ENCODE assay signal across 1 cellular context in genomic region chr20:57350086-57350710, GRCh38.
TF ChIP-seq lines count a peak whose summit lies in the region.

No MANE protein-coding gene starts in this region.

TF ChIP-seq in HepG2, 621 proteins besides CTCF, POLR2A, EP300 and RAD21:
- TF ChIP-seq ZFY (CRISPR knock-in tag; IDR thresholded peaks at IDR 0.05) (no peak), ZNF878 (CRISPR knock-in tag; IDR thresholded peaks at IDR 0.05) (0 out of 2 replicates have a peak, but pooled peaks have one; percentile 3), ATF4 (CRISPR knock-in tag; IDR thresholded peaks at IDR 0.05) (no peak), MTERF4 (CRISPR knock-in tag; IDR thresholded peaks at IDR 0.05) (no peak), GATAD1 (CRISPR knock-in tag; IDR thresholded peaks at IDR 0.05) (no peak), ZNF768 (CRISPR knock-in tag; IDR thresholded peaks at IDR 0.05) (peak; percentile 20; the same call in 1 of the 2 replicates), KLF9 (CRISPR knock-in tag; IDR thresholded peaks at IDR 0.05; ENCODE audit: low read depth) (no peak), CHD4 (IDR thresholded peaks at IDR 0.05; ENCODE audit: borderline replicate concordance, low read length) (peak; percentile 65; the same call in 1 of the 2 replicates)
